In genomic region chr18:35376742-35377695, GRCh38 we compare ENCODE assay signal across 1 cellular context.
A peak's percentile ranks its signal among the peaks of the same experiment; 100 is the strongest.
TF ChIP-seq lines count a peak whose summit lies in the region.

Gene ZNF396 (minus strand): TSS chr18:35377337. CDS start chr18:35374292, 3,045 bp downstream.

TF ChIP-seq in H1, 55 proteins besides CTCF, POLR2A, EP300 and RAD21:
- TF ChIP-seq SIN3A (conservative IDR thresholded peaks at IDR 0.05 in 1 of 2, IDR thresholded peaks at IDR 0.05 in 1 of 2; ENCODE audit: low read depth in 1 of 2, low read length in 2 of 2) (peak; percentile 50 to 94; a peak in 3 of 4 replicates), CTBP2 (IDR thresholded peaks at IDR 0.05; ENCODE audit: borderline replicate concordance, insufficient read depth, insufficient read length, low read length) (no peak), BACH1 (IDR thresholded peaks at IDR 0.05; ENCODE audit: low read length) (no peak), EGR1 (IDR thresholded peaks at IDR 0.05; ENCODE audit: borderline replicate concordance, low read depth, low read length) (no peak), JUND (IDR thresholded peaks at IDR 0.05; ENCODE audit: low read length) (no peak), SP2 (IDR thresholded peaks at IDR 0.05; ENCODE audit: low read length) (no peak), NANOG (IDR thresholded peaks at IDR 0.05; ENCODE audit: insufficient read depth, low read depth, low read length, poor library complexity, severe bottlenecking) (no peak), CEBPB (IDR thresholded peaks at IDR 0.05; ENCODE audit: low read depth, low read length) (no peak), MAFK (IDR thresholded peaks at IDR 0.05; ENCODE audit: low read depth, low read length) (no peak), POU5F1 (IDR thresholded peaks at IDR 0.05; ENCODE audit: low read depth, low read length) (no peak), SP4 (IDR thresholded peaks at IDR 0.05; ENCODE audit: low read length) (no peak), E2F6 (IDR thresholded peaks at IDR 0.05) (peak; percentile 17), TEAD4 (IDR thresholded peaks at IDR 0.05; ENCODE audit: low read depth, low read length) (0 out of 2 replicates have a peak, but pooled peaks have one; percentile 17), CREB1 (IDR thresholded peaks at IDR 0.05) (no peak), PHF8 (conservative IDR thresholded peaks at IDR 0.05; ENCODE audit: low read depth, low read length) (peak; percentile 50; the same call in 1 of the 2 replicates), POLR2AphosphoS5 (IDR thresholded peaks at IDR 0.05; ENCODE audit: low read depth, low read length) (no peak), KDM1A (IDR thresholded peaks at IDR 0.05; ENCODE audit: borderline replicate concordance, low read length) (no peak), RNF2 (IDR thresholded peaks at IDR 0.05; ENCODE audit: borderline replicate concordance, low read depth, low read length, missing control alignments, poor library complexity, severe bottlenecking) (no peak), MAX (IDR thresholded peaks at IDR 0.05) (no peak; the same call in 1 of the 2 replicates), RXRA (IDR thresholded peaks at IDR 0.05; ENCODE audit: insufficient read depth, low read depth, low read length) (no peak), CHD7 (IDR thresholded peaks at IDR 0.05; ENCODE audit: insufficient replicate concordance, low read length) (no peak), SP1 (IDR thresholded peaks at IDR 0.05; ENCODE audit: low read depth, low read length) (no peak), NRF1 (IDR thresholded peaks at IDR 0.05; ENCODE audit: low read depth, low read length) (no peak), TAF7 (optimal IDR thresholded peaks at IDR 0.05; ENCODE audit: borderline replicate concordance, low read depth, low read length) (no peak), HDAC2 (IDR thresholded peaks at IDR 0.05; ENCODE audit: borderline replicate concordance in 1 of 2, low read depth in 2 of 2, low read length in 2 of 2) (no peak; a peak in 1 of 4 replicates), ATF3 (IDR thresholded peaks at IDR 0.05; ENCODE audit: insufficient read depth, low read depth, low read length) (no peak), RFX5 (IDR thresholded peaks at IDR 0.05; ENCODE audit: borderline replicate concordance, low read depth, low read length) (no peak), GABPA (IDR thresholded peaks at IDR 0.05; ENCODE audit: borderline replicate concordance, insufficient read depth, low read length) (peak; percentile 91), CHD2 (IDR thresholded peaks at IDR 0.05; ENCODE audit: low read length) (no peak), CBX5 (IDR thresholded peaks at IDR 0.05; ENCODE audit: low read depth, low read length) (no peak), BCL11A (IDR thresholded peaks at IDR 0.05; ENCODE audit: low read depth in 2 of 2, low read length in 2 of 2) (no peak), ASH2L (IDR thresholded peaks at IDR 0.05; ENCODE audit: low read length) (peak; percentile 100), KDM4A (IDR thresholded peaks at IDR 0.05; ENCODE audit: low read depth, low read length, severe bottlenecking) (peak; percentile 95), KDM5A (IDR thresholded peaks at IDR 0.05; ENCODE audit: low read length) (no peak), SUZ12 (IDR thresholded peaks at IDR 0.05; ENCODE audit: low read length) (no peak), EZH2 (IDR thresholded peaks at IDR 0.05; ENCODE audit: low read depth, low read length, severe bottlenecking) (no peak), TCF12 (IDR thresholded peaks at IDR 0.05; ENCODE audit: low read depth, low read length) (no peak; the same call in 1 of the 2 replicates), BRCA1 (IDR thresholded peaks at IDR 0.05; ENCODE audit: low read depth, low read length) (no peak), ATF2 (IDR thresholded peaks at IDR 0.05; ENCODE audit: low read length) (no peak), TBP (IDR thresholded peaks at IDR 0.05; ENCODE audit: low read depth, low read length) (no peak), RBBP5 (IDR thresholded peaks at IDR 0.05; ENCODE audit: borderline replicate concordance, low read depth, low read length) (peak; percentile 99), ZNF274 (IDR thresholded peaks at IDR 0.05; ENCODE audit: borderline replicate concordance, extremely low read depth, low read length) (no peak), HDAC6 (IDR thresholded peaks at IDR 0.05; ENCODE audit: low read depth, low read length) (no peak), SRF (IDR thresholded peaks at IDR 0.05; ENCODE audit: low read depth, low read length) (no peak), CHD1 (IDR thresholded peaks at IDR 0.05; ENCODE audit: low read depth, low read length) (no peak), TAF1 (IDR thresholded peaks at IDR 0.05; ENCODE audit: low read depth, low read length) (no peak), YY1 (IDR thresholded peaks at IDR 0.05; ENCODE audit: low read depth, low read length) (no peak), CBX8 (IDR thresholded peaks at IDR 0.05; ENCODE audit: borderline replicate concordance, low read depth, low read length) (no peak), SIX5 (IDR thresholded peaks at IDR 0.05; ENCODE audit: low read depth, low read length) (no peak), GTF2F1 (IDR thresholded peaks at IDR 0.05; ENCODE audit: borderline replicate concordance, low read depth, low read length) (no peak), FOSL1 (IDR thresholded peaks at IDR 0.05; ENCODE audit: insufficient read depth, low read depth, low read length) (no peak), JUN (IDR thresholded peaks at IDR 0.05; ENCODE audit: low read depth, low read length) (no peak), USF2 (IDR thresholded peaks at IDR 0.05; ENCODE audit: low read length) (no peak), SAP30 (IDR thresholded peaks at IDR 0.05; ENCODE audit: insufficient read depth, insufficient replicate concordance, low read length) (peak; percentile 44), SIRT6 (IDR thresholded peaks at IDR 0.05; ENCODE audit: low read length) (no peak)
TF ChIP-seq in H1: peak in this region for 9.
